Comparison of ENCODE assay signal across 8 cellular contexts in genomic region chr4:52721968-52722814, GRCh38. TPM values are rescaled to one million over a fixed set of nuclear protein-coding genes. Genes with fewer than 3 reads are reported as not detected.
DNase-seq lines count a peak whose midpoint lies in the region; ATAC-seq, FAIRE-seq and TF ChIP-seq lines count a peak whose summit lies in the region.

No MANE protein-coding gene starts in this region.

- H3K36me3 ChIP-seq in cardiac muscle cell (peaks cover 9% of the 10 kb centered on the region), pancreas (no peaks in the 10 kb centered on the region), tibial artery (peaks cover 0 to 15% (median 6%) of the 10 kb centered on the region in 3 donors)

- H3K4me3 Mint-ChIP-seq in HFFc6 = peak overlapping the region; percentile 76
- peak overlapping the region; percentile 79 for H3K4me3 Mint-ChIP-seq in activated naive CD8-positive, alpha-beta T cell treated with anti-CD3 and anti-CD28 coated beads, Interleukin-2, amount 50 U/mL, for 24 hours

- peak overlapping the region; percentile 51 for H3K4me3 ChIP-seq in cardiac muscle cell
- H3K4me3 ChIP-seq in pancreas = peak overlapping the region; percentile 66 to 87 (median 78)
- H3K4me3 ChIP-seq in tibial artery = peak overlapping the region; percentile 81 to 83

- no peaks in the 10 kb centered on the region for H3K9me3 Mint-ChIP-seq in HFFc6
- H3K9me3 Mint-ChIP-seq in activated naive CD8-positive, alpha-beta T cell treated with anti-CD3 and anti-CD28 coated beads, Interleukin-2, amount 50 U/mL, for 24 hours = no peaks in the 10 kb centered on the region

- intact Hi-C loops in pancreas (cut with DNase I) (no loop called here), tibial artery (cut with DNase I; ENCODE audit: low total_unique reads) (loop anchor here (5.0 kb wide), 2 partner anchors 60 to 140 kb away; partner anchors contain the start of gene RASL11B)

- TF ChIP-seq CTCF in HFFc6 (IDR thresholded peaks at IDR 0.05) (0 out of 2 replicates have a peak, but pooled peaks have one; percentile 11), cardiac muscle cell (IDR thresholded peaks at IDR 0.05; ENCODE audit: low read depth, low read length) (no peak), pancreas (IDR thresholded peaks at IDR 0.05) (no peak), tibial artery (IDR thresholded peaks at IDR 0.05) (peak in 1 of 2 experiments; percentile 37)

- peak overlapping the region; percentile 27 for H3K27ac Mint-ChIP-seq in HFFc6
- H3K27ac Mint-ChIP-seq in activated naive CD8-positive, alpha-beta T cell treated with anti-CD3 and anti-CD28 coated beads, Interleukin-2, amount 50 U/mL, for 24 hours = peak overlapping the region; percentile 69

- H3K27me3 ChIP-seq in cardiac muscle cell = no peaks in the 10 kb centered on the region
- H3K27me3 ChIP-seq in pancreas = no peaks in the 10 kb centered on the region
- no peaks in the 10 kb centered on the region for H3K27me3 ChIP-seq in tibial artery

- peaks cover 7% of the 10 kb centered on the region for H3K4me1 Mint-ChIP-seq in HFFc6 (ENCODE audit: low read depth)
- H3K4me1 Mint-ChIP-seq in activated naive CD8-positive, alpha-beta T cell treated with anti-CD3 and anti-CD28 coated beads, Interleukin-2, amount 50 U/mL, for 24 hours = peaks cover 11% of the 10 kb centered on the region

- peak overlapping the region; percentile 80 for H3K27ac ChIP-seq in cardiac muscle cell
- peak overlapping the region; percentile 77 to 88 (median 80) for H3K27ac ChIP-seq in pancreas
- H3K27ac ChIP-seq in tibial artery = peak overlapping the region; percentile 89 to 96

- peak; percentile 94 for DNase-seq in GM04504 (ENCODE audit: low read depth)
- DNase-seq in HFFc6 = peak; percentile 85
- DNase-seq in NCI-H1048 (lab: John Stamatoyannopoulos, UW) = peak; percentile 52
- peak; percentile 78 for DNase-seq in SKM-1 (lab: John Stamatoyannopoulos, UW; ENCODE audit: unreplicated experiment)
- DNase-seq in activated naive CD8-positive, alpha-beta T cell treated with anti-CD3 and anti-CD28 coated beads, Interleukin-2, amount 50 U/mL, for 24 hours = peak; percentile 88
- DNase-seq in cardiac muscle cell (ENCODE audit: low read depth in 1 of 2, low spot score in 1 of 2) = peak; percentile 97 to 99
- peak; percentile 87 to 95 (median 93) for DNase-seq in pancreas
- DNase-seq in tibial artery = peak; percentile 95 to 98

- peak; percentile 98 for ATAC-seq in activated naive CD8-positive, alpha-beta T cell treated with anti-CD3 and anti-CD28 coated beads, Interleukin-2, amount 50 U/mL, for 24 hours
- ATAC-seq in pancreas = peak; percentile 99 to 100 (median 99)

- H3K36me3 Mint-ChIP-seq in HFFc6 (ENCODE audit: low read depth) = no peaks in the 10 kb centered on the region
- H3K36me3 Mint-ChIP-seq in activated naive CD8-positive, alpha-beta T cell treated with anti-CD3 and anti-CD28 coated beads, Interleukin-2, amount 50 U/mL, for 24 hours (ENCODE audit: low read depth) = peaks cover 18% of the 10 kb centered on the region

- peaks cover 3% of the 10 kb centered on the region for H3K27me3 Mint-ChIP-seq in HFFc6 (ENCODE audit: insufficient read depth)
- peaks cover 1% of the 10 kb centered on the region for H3K27me3 Mint-ChIP-seq in activated naive CD8-positive, alpha-beta T cell treated with anti-CD3 and anti-CD28 coated beads, Interleukin-2, amount 50 U/mL, for 24 hours

- WGBS in pancreas, 2 donors = 0 to 1% methylated on average over 54 to 56 of the region's 56 CpGs

- H3K4me1 ChIP-seq in cardiac muscle cell (ENCODE audit: low read depth) = peaks cover 5% of the 10 kb centered on the region
- no peaks in the 10 kb centered on the region for H3K4me1 ChIP-seq in pancreas
- peaks cover 0 to 13% (median 0%) of the 10 kb centered on the region in 4 donors for H3K4me1 ChIP-seq in tibial artery

- H3K9me3 ChIP-seq in cardiac muscle cell (ENCODE audit: low read depth) (no peaks in the 10 kb centered on the region), pancreas (no peaks in the 10 kb centered on the region), tibial artery (no peaks in the 10 kb centered on the region)

- FAIRE-seq in pancreas (lab: Jason Lieb, UNC) = peak; percentile 95

RNA-seq across cellular contexts. Expression of gene ERVMER34-1, which starts 29.0 kb away (rescaled TPM):
- total RNA-seq in HFFc6 (2021; fragmentation: NEBNext Ultra II Directional; extraction: Animal tissue kit (Norgen Biotek cat#: 25700)) = not detected
- total RNA-seq in cardiac muscle cell (2.9 and 3.4 TPM in 2 replicates), pancreas (1 to 10 TPM in 1 of 6 donors, under 1 TPM in 5; 0.14 to 1.7 (median 0.48) TPM)
- polyA plus RNA-seq in cardiac muscle cell (2.9 and 3.2 TPM in 2 replicates), pancreas (under 1 TPM; 0.14 to 0.15 TPM)

Comparison
In these comparisons a context has a peak if more than half of its experiments do, and no peak if none do; other contexts are left out.
1. Peak in every context shown above with its lines: DNase-seq, ATAC-seq, H3K4me3 ChIP-seq and H3K27ac ChIP-seq.